Comparison of ENCODE assay signal across 28 cellular contexts in genomic region chr4:43241104-43241503, GRCh38.
"Had no signal": no experiment of that assay in that cellular context is flagged by ENCODE, and none has a peak within 500 bp of the region (broad histone marks: within the 10 kb centered on the region; RNA-seq: fewer than 3 reads in every experiment).

No MANE protein-coding gene starts in this region.

- H3K4me3 ChIP-seq: colonic mucosa, coronary artery, dorsolateral prefrontal cortex, esophagus muscularis mucosa, esophagus squamous epithelium, gastrocnemius medialis, gastroesophageal sphincter, heart left ventricle, heart right ventricle had no signal

- H3K27ac ChIP-seq: colonic mucosa, coronary artery, dorsolateral prefrontal cortex, epithelial cell of prostate, esophagus muscularis mucosa, esophagus squamous epithelium, foreskin keratinocyte, gastrocnemius medialis, gastroesophageal sphincter, heart left ventricle, heart right ventricle had no signal

- H3K36me3 ChIP-seq: colonic mucosa, esophagus muscularis mucosa, esophagus squamous epithelium, gastrocnemius medialis, gastroesophageal sphincter, heart left ventricle, heart right ventricle had no signal

- H3K4me3 Mint-ChIP-seq: dendritic cell treated with granulocyte-macrophage colony-stimulating factor and Interleukin-4, amounts not matched to agents 40 ng/mL and 50 ng/mL, for 4 days; effector memory CD8-positive, alpha-beta T cell; endodermal cell had no signal

- FAIRE-seq: colon, endometrium, endothelial cell of umbilical vein, frontal cortex had no signal

- H3K27ac Mint-ChIP-seq: dendritic cell treated with granulocyte-macrophage colony-stimulating factor and Interleukin-4, amounts not matched to agents 40 ng/mL and 50 ng/mL, for 4 days; effector memory CD8-positive, alpha-beta T cell; endodermal cell had no signal

- H3K4me1 ChIP-seq: colonic mucosa, esophagus muscularis mucosa, esophagus squamous epithelium, foreskin keratinocyte, gastrocnemius medialis, gastroesophageal sphincter, heart left ventricle, heart right ventricle had no signal

- ATAC-seq: effector memory CD8-positive, alpha-beta T cell; esophagus mucosa; foreskin keratinocyte; gastrocnemius medialis; gastroesophageal sphincter; heart left ventricle; heart right ventricle had no signal

- H3K27me3 Mint-ChIP-seq: dendritic cell treated with granulocyte-macrophage colony-stimulating factor and Interleukin-4, amounts not matched to agents 40 ng/mL and 50 ng/mL, for 4 days; effector memory CD8-positive, alpha-beta T cell had no signal

- DNase-seq: colonic mucosa; cortex of kidney; dermis blood vessel endothelial cell; dorsolateral prefrontal cortex; effector CD4-positive, alpha-beta T cell; effector CD8-positive, alpha-beta T cell; effector memory CD4-positive, alpha-beta T cell; effector memory CD8-positive, alpha-beta T cell; endodermal cell; erythroblast; esophagus squamous epithelium; foreskin keratinocyte; foreskin melanocyte; gastrocnemius medialis; glutamatergic neuron; head of caudate nucleus; heart left ventricle; heart right ventricle had no signal

- H3K9me3 Mint-ChIP-seq: dendritic cell treated with granulocyte-macrophage colony-stimulating factor and Interleukin-4, amounts not matched to agents 40 ng/mL and 50 ng/mL, for 4 days; endodermal cell had no signal

- H3K9me3 ChIP-seq: colonic mucosa, esophagus muscularis mucosa, esophagus squamous epithelium, gastrocnemius medialis, gastroesophageal sphincter, heart left ventricle, heart right ventricle had no signal

- H3K27me3 ChIP-seq: colonic mucosa, dorsolateral prefrontal cortex, esophagus muscularis mucosa, esophagus squamous epithelium, foreskin keratinocyte, gastrocnemius medialis, gastroesophageal sphincter, heart left ventricle, heart right ventricle had no signal
